19 cellular contexts compared by ENCODE assay signal in genomic region chr19:7771072-7771471, GRCh38. TPM values are rescaled to one million over a fixed set of nuclear protein-coding genes. Genes with fewer than 3 reads are reported as not detected.
DNase-seq lines count a peak whose midpoint lies in the region; ATAC-seq and TF ChIP-seq lines count a peak whose summit lies in the region.
"Had no signal": no experiment of that assay in that cellular context is flagged by ENCODE, and none has a peak within 500 bp of the region (broad histone marks: within the 10 kb centered on the region; RNA-seq: fewer than 3 reads in every experiment).

No MANE protein-coding gene starts in this region.

- no peak overlapping the region for H3K4me3 Mint-ChIP-seq in activated naive CD8-positive, alpha-beta T cell
- no peak overlapping the region for H3K4me3 Mint-ChIP-seq in activated naive CD8-positive, alpha-beta T cell treated with anti-CD3 and anti-CD28 coated beads, Interleukin-2, amount 50 U/mL, for 24 hours
- H3K4me3 Mint-ChIP-seq in type B pancreatic cell: no peak overlapping the region
- H3K4me3 Mint-ChIP-seq: CD4-positive, alpha-beta memory T cell had no signal

- intact Hi-C loops in dorsolateral prefrontal cortex (cut with DNase I): no loop called here

- peaks cover 21% of the 10 kb centered on the region for H3K27me3 ChIP-seq in foreskin keratinocyte
- peaks cover 0 to 8% (median 0%) of the 10 kb centered on the region in 45 donors for H3K27me3 ChIP-seq in dorsolateral prefrontal cortex

- no peak for ATAC-seq in activated naive CD8-positive, alpha-beta T cell treated with anti-CD3 and anti-CD28 coated beads, Interleukin-2, amount 50 U/mL, for 24 hours
- ATAC-seq in foreskin keratinocyte: no peak
- ATAC-seq in HG03280 (IDR thresholded peaks at IDR 0.05; ENCODE audit: unreplicated experiment): no peak
- ATAC-seq: A549, GM12878 had no signal

- H3K27ac ChIP-seq in foreskin keratinocyte: no peak overlapping the region
- no peak overlapping the region for H3K27ac ChIP-seq in dorsolateral prefrontal cortex
- H3K27ac ChIP-seq: A549, C4-2B, HL-60 had no signal

- DNase-seq in activated naive CD8-positive, alpha-beta T cell treated with anti-CD3 and anti-CD28 coated beads, Interleukin-2, amount 50 U/mL, for 24 hours: no peak
- DNase-seq in NCI-H69 (lab: John Stamatoyannopoulos, UW): peak; percentile 31
- DNase-seq in foreskin keratinocyte: no peak
- DNase-seq in type B pancreatic cell (ENCODE audit: extremely low spot score, unreplicated experiment): no peak
- DNase-seq in dorsolateral prefrontal cortex: no peak
- DNase-seq in KBM-7: no peak
- DNase-seq: BE2C; CD4-positive, alpha-beta memory T cell; DMS79; HCEC 1CT had no signal

- H3K4me1 ChIP-seq in foreskin keratinocyte: no peaks in the 10 kb centered on the region
- H3K4me1 ChIP-seq: A549, BE2C had no signal

- no peaks in the 10 kb centered on the region for H3K36me3 Mint-ChIP-seq in activated naive CD8-positive, alpha-beta T cell
- H3K36me3 Mint-ChIP-seq in activated naive CD8-positive, alpha-beta T cell treated with anti-CD3 and anti-CD28 coated beads, Interleukin-2, amount 50 U/mL, for 24 hours (ENCODE audit: low read depth): peaks cover 4% of the 10 kb centered on the region
- no peaks in the 10 kb centered on the region for H3K36me3 Mint-ChIP-seq in type B pancreatic cell
- H3K36me3 Mint-ChIP-seq: CD4-positive, alpha-beta memory T cell had no signal

- peak; percentile 3 for TF ChIP-seq CTCF in foreskin keratinocyte (conservative IDR thresholded peaks at IDR 0.05)
- TF ChIP-seq CTCF in type B pancreatic cell (conservative IDR thresholded peaks at IDR 0.05): no peak
- TF ChIP-seq CTCF in dorsolateral prefrontal cortex (IDR thresholded peaks at IDR 0.05 in 54 of 56, conservative IDR thresholded peaks at IDR 0.05 in 2 of 56; ENCODE audit: low read depth in 1 of 56, partially characterized antibody in 56 of 56): no peak

- in situ Hi-C loops in KBM-7 (cut with MboI; ENCODE audit: low pct_unique_long_range_greater_than_20kb, low sequenced_read_pairs): no loop called here

- H3K27ac Mint-ChIP-seq in activated naive CD8-positive, alpha-beta T cell: peak overlapping the region; percentile 37
- no peak overlapping the region for H3K27ac Mint-ChIP-seq in activated naive CD8-positive, alpha-beta T cell treated with anti-CD3 and anti-CD28 coated beads, Interleukin-2, amount 50 U/mL, for 24 hours
- peak overlapping the region; percentile 21 for H3K27ac Mint-ChIP-seq in type B pancreatic cell
- H3K27ac Mint-ChIP-seq: CD4-positive, alpha-beta memory T cell had no signal

- H3K27me3 Mint-ChIP-seq in activated naive CD8-positive, alpha-beta T cell: peaks cover 2% of the 10 kb centered on the region
- peaks cover 30% of the 10 kb centered on the region for H3K27me3 Mint-ChIP-seq in activated naive CD8-positive, alpha-beta T cell treated with anti-CD3 and anti-CD28 coated beads, Interleukin-2, amount 50 U/mL, for 24 hours
- peaks cover 12% of the 10 kb centered on the region for H3K27me3 Mint-ChIP-seq in type B pancreatic cell
- H3K27me3 Mint-ChIP-seq: CD4-positive, alpha-beta memory T cell had no signal

- no peaks in the 10 kb centered on the region for H3K9me3 Mint-ChIP-seq in activated naive CD8-positive, alpha-beta T cell (ENCODE audit: low read depth)
- H3K9me3 Mint-ChIP-seq in activated naive CD8-positive, alpha-beta T cell treated with anti-CD3 and anti-CD28 coated beads, Interleukin-2, amount 50 U/mL, for 24 hours: no peaks in the 10 kb centered on the region
- H3K9me3 Mint-ChIP-seq in type B pancreatic cell: no peaks in the 10 kb centered on the region
- H3K9me3 Mint-ChIP-seq: CD4-positive, alpha-beta memory T cell had no signal

- H3K4me1 Mint-ChIP-seq in activated naive CD8-positive, alpha-beta T cell (ENCODE audit: low read depth): peaks cover 26% of the 10 kb centered on the region
- H3K4me1 Mint-ChIP-seq in activated naive CD8-positive, alpha-beta T cell treated with anti-CD3 and anti-CD28 coated beads, Interleukin-2, amount 50 U/mL, for 24 hours: peaks cover 28% of the 10 kb centered on the region
- peaks cover 6% of the 10 kb centered on the region for H3K4me1 Mint-ChIP-seq in type B pancreatic cell (ENCODE audit: unreplicated experiment)

- no peak overlapping the region for H3K4me3 ChIP-seq in dorsolateral prefrontal cortex
- H3K4me3 ChIP-seq: A549, GM12878 had no signal

RNA-seq across cellular contexts. Expression of gene CLEC4M, which starts 8.0 kb away (rescaled TPM):
- total RNA-seq in foreskin keratinocyte: not detected in 2 replicates
- not detected in 2 replicates for polyA plus RNA-seq in foreskin keratinocyte
- 0.48 and 0.69 TPM in 2 replicates for total RNA-seq in type B pancreatic cell (ENCODE audit: low replicate concordance)
- 1 to 10 TPM in 18 of 120 experiments, under 1 TPM in 60, not detected in 42; 0.16 to 3.1 (median 0.61) TPM for total RNA-seq in dorsolateral prefrontal cortex
- total RNA-seq: CD4-positive, alpha-beta memory T cell; G401; H4 had no signal
- polyA plus RNA-seq: A549; AG04450; CD4-positive, alpha-beta memory T cell had no signal

RNA-seq across cellular contexts. Expression of gene CD209, which starts 23.7 kb away (rescaled TPM):
- total RNA-seq in foreskin keratinocyte (not detected in 2 replicates), type B pancreatic cell (ENCODE audit: low replicate concordance) (not detected in 2 replicates), dorsolateral prefrontal cortex (10 to 100 TPM in 1 of 120 experiments, 1 to 10 TPM in 67, under 1 TPM in 51, not detected in 1; 0.14 to 16.5 (median 1.2) TPM)
- polyA plus RNA-seq in foreskin keratinocyte: not detected in 2 replicates
- total RNA-seq: G401 had no signal
- polyA plus RNA-seq: A549; AG04450; CD4-positive, alpha-beta memory T cell had no signal

RNA-seq across cellular contexts. Expression of gene CLEC4G, which starts 39.2 kb away (rescaled TPM):
- total RNA-seq in foreskin keratinocyte (not detected in 2 replicates), type B pancreatic cell (ENCODE audit: low replicate concordance) (not detected in 2 replicates), dorsolateral prefrontal cortex (1 to 10 TPM in 105 of 120 experiments, under 1 TPM in 14, not detected in 1; 0.42 to 5.6 (median 2.3) TPM)
- not detected in 2 replicates for polyA plus RNA-seq in foreskin keratinocyte
- total RNA-seq: CD4-positive, alpha-beta memory T cell; G401; GM12878; H4 had no signal
- polyA plus RNA-seq: A549; AG04450; CD4-positive, alpha-beta memory T cell had no signal

RNA-seq across cellular contexts. Expression of gene EVI5L, which starts 58.9 kb away (rescaled TPM):
- total RNA-seq in foreskin keratinocyte (11.4 and 13.7 TPM in 2 replicates), type B pancreatic cell (ENCODE audit: low replicate concordance) (11.7 and 19.0 TPM in 2 replicates), dorsolateral prefrontal cortex (10 to 100 TPM; 47.6 to 92.0 (median 62.5) TPM)
- 9.8 and 11.5 TPM in 2 replicates for polyA plus RNA-seq in foreskin keratinocyte
